Comparison of ENCODE assay signal across 16 cellular contexts in genomic region chr3:33900809-33901505, GRCh38.
"Had no signal": no experiment of that assay in that cellular context is flagged by ENCODE, and none has a peak within 500 bp of the region (broad histone marks: within the 10 kb centered on the region; RNA-seq: fewer than 3 reads in every experiment).

No MANE protein-coding gene starts in this region.

- H3K27me3 Mint-ChIP-seq: dendritic cell treated with granulocyte-macrophage colony-stimulating factor and Interleukin-4, amounts not matched to agents 40 ng/mL and 50 ng/mL, for 4 days; stimulated activated naive CD8-positive, alpha-beta T cell treated with anti-CD3 and anti-CD28 coated beads, Interleukin-15, Interleukin-2, amounts not matched to agents 100 ng/mL and 50 ng/mL, for 24 hours had no signal

- DNase-seq: activated CD4-positive, alpha-beta T cell treated with anti-CD3 and anti-CD28 coated beads for 1 hour; activated CD4-positive, alpha-beta T cell treated with anti-CD3 and anti-CD28 coated beads, Interleukin-2, amount 50 U/mL, for 4 hours; activated naive CD4-positive, alpha-beta T cell treated with anti-CD3 and anti-CD28 coated beads, Interleukin-2, amount 10 ng/mL, durations not matched to agents 7 days and 5 days; activated T-cell treated with anti-CD3 and anti-CD28 coated beads, Interleukin-2, amount 50 U/mL, for 1 hour; effector memory CD8-positive, alpha-beta T cell; psoas muscle; right lobe of liver had no signal

- H3K27me3 ChIP-seq: ascending aorta, breast epithelium, hepatocyte, right lobe of liver had no signal

- H3K27ac ChIP-seq: ascending aorta, breast epithelium, hepatocyte, psoas muscle, right lobe of liver, VCaP had no signal

- H3K4me1 Mint-ChIP-seq: activated naive CD4-positive, alpha-beta T cell treated with anti-CD3 and anti-CD28 coated beads, Interleukin-2, amount 10 ng/mL, durations not matched to agents 7 days and 5 days; neural crest cell had no signal

- H3K9me3 Mint-ChIP-seq: activated naive CD4-positive, alpha-beta T cell treated with anti-CD3 and anti-CD28 coated beads, Interleukin-2, amount 10 ng/mL, durations not matched to agents 7 days and 5 days; activated T-helper 2 cell treated with anti-CD3 and anti-CD28 coated beads, Interferon-gamma antibody, Interleukin-2, Interleukin-4, amounts not matched to agents 10 μg/mL and 5 μg/mL and 100 μg/mL, durations not matched to agents 14 hours and 24 hours and 36 hours; dendritic cell treated with granulocyte-macrophage colony-stimulating factor and Interleukin-4, amounts not matched to agents 40 ng/mL and 50 ng/mL, for 4 days; effector memory CD8-positive, alpha-beta T cell; stimulated activated naive CD8-positive, alpha-beta T cell treated with anti-CD3 and anti-CD28 coated beads, Interleukin-15, Interleukin-2, amounts not matched to agents 100 ng/mL and 50 ng/mL, for 24 hours; T-helper 2 cell treated with Interferon-gamma antibody and Interleukin-4, amounts not matched to agents 5 μg/mL and 100 μg/mL, for 36 hours had no signal

- H3K4me2 ChIP-seq: hepatocyte had no signal

- H3K9me3 ChIP-seq: ascending aorta, breast epithelium, psoas muscle, right lobe of liver had no signal

- ATAC-seq: effector memory CD8-positive, alpha-beta T cell; psoas muscle; right lobe of liver had no signal

- H3K36me3 Mint-ChIP-seq: activated naive CD4-positive, alpha-beta T cell treated with anti-CD3 and anti-CD28 coated beads, Interleukin-2, amount 10 ng/mL, durations not matched to agents 7 days and 5 days had no signal

- H3K4me3 ChIP-seq: ascending aorta, breast epithelium, hepatocyte, psoas muscle, right lobe of liver had no signal

- H3K27ac Mint-ChIP-seq: activated naive CD4-positive, alpha-beta T cell treated with anti-CD3 and anti-CD28 coated beads, Interleukin-2, amount 10 ng/mL, durations not matched to agents 7 days and 5 days; activated T-helper 2 cell treated with anti-CD3 and anti-CD28 coated beads, Interferon-gamma antibody, Interleukin-2, Interleukin-4, amounts not matched to agents 10 μg/mL and 5 μg/mL and 100 μg/mL, durations not matched to agents 14 hours and 24 hours and 36 hours; dendritic cell treated with granulocyte-macrophage colony-stimulating factor and Interleukin-4, amounts not matched to agents 40 ng/mL and 50 ng/mL, for 4 days; stimulated activated naive CD8-positive, alpha-beta T cell treated with anti-CD3 and anti-CD28 coated beads, Interleukin-15, Interleukin-2, amounts not matched to agents 100 ng/mL and 50 ng/mL, for 24 hours; T-helper 2 cell treated with Interferon-gamma antibody and Interleukin-4, amounts not matched to agents 5 μg/mL and 100 μg/mL, for 36 hours had no signal

- H3K4me1 ChIP-seq: ascending aorta, breast epithelium, psoas muscle, right lobe of liver had no signal

- H3K36me3 ChIP-seq: ascending aorta, breast epithelium, right lobe of liver had no signal

- H2AFZ ChIP-seq: hepatocyte had no signal

- H3K4me3 Mint-ChIP-seq: activated naive CD4-positive, alpha-beta T cell treated with anti-CD3 and anti-CD28 coated beads, Interleukin-2, amount 10 ng/mL, durations not matched to agents 7 days and 5 days; dendritic cell treated with granulocyte-macrophage colony-stimulating factor and Interleukin-4, amounts not matched to agents 40 ng/mL and 50 ng/mL, for 4 days; effector memory CD8-positive, alpha-beta T cell; neural crest cell; stimulated activated naive CD8-positive, alpha-beta T cell treated with anti-CD3 and anti-CD28 coated beads, Interleukin-15, Interleukin-2, amounts not matched to agents 100 ng/mL and 50 ng/mL, for 24 hours; T-helper 2 cell treated with Interferon-gamma antibody and Interleukin-4, amounts not matched to agents 5 μg/mL and 100 μg/mL, for 36 hours had no signal
